Comparison of ENCODE assay signal across 8 cellular contexts in the genomic region with DNA sequence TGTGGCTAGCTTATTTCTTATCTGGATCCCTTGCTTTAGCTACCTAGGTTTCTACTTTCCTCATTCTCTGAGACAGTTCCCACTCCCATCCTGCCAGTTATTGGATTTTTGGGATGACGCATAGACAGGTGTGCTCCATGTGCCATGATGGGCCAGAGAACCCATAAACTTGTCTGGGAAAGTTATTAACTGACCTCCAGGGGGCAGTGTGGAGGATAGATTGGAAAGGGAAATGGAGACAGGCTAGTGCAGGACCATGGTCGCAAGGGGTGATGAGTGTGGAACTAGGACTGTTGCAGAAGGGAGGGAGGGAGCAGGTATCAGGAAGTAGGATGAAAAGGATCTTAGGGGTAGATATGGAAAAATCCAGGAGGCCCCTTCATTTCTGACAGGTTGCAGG.
DNase-seq lines count a peak whose midpoint lies in the region; ATAC-seq and TF ChIP-seq lines count a peak whose summit lies in the region.

No MANE protein-coding gene starts in this region.

- TF ChIP-seq CTCF in RWPE2 (IDR thresholded peaks at IDR 0.05; ENCODE audit: poor library complexity, severe bottlenecking) (peak; percentile 47), fibroblast of mammary gland (conservative IDR thresholded peaks at IDR 0.05; ENCODE audit: control insufficient read depth, insufficient read depth, low read depth, low read length) (peak; percentile 54), gastrocnemius medialis (IDR thresholded peaks at IDR 0.05 in 4 of 5, conservative IDR thresholded peaks at IDR 0.05 in 1 of 5) (peak in 4 of 5 experiments; percentile 46 to 59 (median 56)), stomach (IDR thresholded peaks at IDR 0.05) (peak in 2 of 7 experiments; percentile 15 to 35)

- in situ Hi-C loops in gastrocnemius medialis (cut with MboI; ENCODE audit: low sequenced_read_pairs in 4 of 4), result loop anchor here in 2 of 4 donors (10.0 kb wide), 1 partner anchor 189 kb away; no protein-coding TSS in a partner anchor

- H3K4me1 ChIP-seq in RWPE2 (ENCODE audit: insufficient read depth, poor library complexity, severe bottlenecking), result no peaks in the 10 kb centered on the region
- no peaks in the 10 kb centered on the region for H3K4me1 ChIP-seq in gastrocnemius medialis
- H3K4me1 ChIP-seq in stomach, result no peaks in the 10 kb centered on the region

- peak; percentile 55; the same call in 1 of the 3 replicates for ATAC-seq in RWPE2 (ENCODE audit: low read depth)
- ATAC-seq in gastrocnemius medialis, result peak; percentile 51 to 62
- ATAC-seq in GM18870 (IDR thresholded peaks at IDR 0.05; ENCODE audit: unreplicated experiment), result no peak

- no peak overlapping the region for H3K27ac ChIP-seq in RWPE2 (ENCODE audit: poor library complexity, severe bottlenecking)
- no peak overlapping the region for H3K27ac ChIP-seq in gastrocnemius medialis
- H3K27ac ChIP-seq in stomach, result no peak overlapping the region

- H3K9me3 ChIP-seq in RWPE2 (ENCODE audit: severe bottlenecking), result no peaks in the 10 kb centered on the region
- no peaks in the 10 kb centered on the region for H3K9me3 ChIP-seq in gastrocnemius medialis
- H3K9me3 ChIP-seq in stomach, result no peaks in the 10 kb centered on the region

- no peaks in the 10 kb centered on the region for H3K27me3 ChIP-seq in RWPE2 (ENCODE audit: insufficient read depth, poor library complexity, severe bottlenecking)
- no peaks in the 10 kb centered on the region for H3K27me3 ChIP-seq in gastrocnemius medialis
- no peaks in the 10 kb centered on the region for H3K27me3 ChIP-seq in stomach

- TF ChIP-seq POLR2A in gastrocnemius medialis (IDR thresholded peaks at IDR 0.05) (no peak), stomach (IDR thresholded peaks at IDR 0.05) (no peak)

- H3K4me3 ChIP-seq in RWPE2 (ENCODE audit: severe bottlenecking) (no peak overlapping the region), fibroblast of mammary gland (ENCODE audit: control insufficient read depth, low read depth, low read length) (no peak overlapping the region), gastrocnemius medialis (no peak overlapping the region), stomach (no peak overlapping the region)

- WGBS in stomach, 5 donors, result 35 to 60% (median 48%) methylated on average over 2 of the region's 2 CpGs

- intact Hi-C loops in gastrocnemius medialis (cut with DNase I; ENCODE audit: low total_unique reads), result loop anchor here (5.0 to 10.0 kb wide), 2 partner anchors 89 to 191 kb away; no protein-coding TSS in a partner anchor
- intact Hi-C loops in stomach (cut with DNase I; ENCODE audit: low total_unique reads), result no loop called here

- no peak for TF ChIP-seq EP300 in stomach (IDR thresholded peaks at IDR 0.05)

- H3K36me3 ChIP-seq in RWPE2 (ENCODE audit: low read depth), result no peaks in the 10 kb centered on the region
- no peaks in the 10 kb centered on the region for H3K36me3 ChIP-seq in gastrocnemius medialis
- H3K36me3 ChIP-seq in stomach, result no peaks in the 10 kb centered on the region

- peak; percentile 24 for DNase-seq in NCI-H510A treated with DMSO at 0.1 percent for 48 hours (lab: John Stamatoyannopoulos, UW)
- no peak for DNase-seq in NCI-H510A (lab: John Stamatoyannopoulos, UW)
- peak; percentile 44 for DNase-seq in HT-29 (ENCODE audit: low spot score)
- no peak for DNase-seq in RWPE2 (ENCODE audit: low spot score)
- DNase-seq in fibroblast of mammary gland (ENCODE audit: low read depth), result peak; percentile 42
- no peak for DNase-seq in gastrocnemius medialis
- no peak for DNase-seq in stomach

Comparison
In these comparisons a context has a peak if more than half of its experiments do, and no peak if none do; other contexts are left out.
1. DNase-seq: peak in NCI-H510A treated with DMSO at 0.1 percent for 48 hours (single experiment), HT-29 (single experiment) and fibroblast of mammary gland (single experiment); none in NCI-H510A (single experiment), RWPE2 (single experiment), gastrocnemius medialis (0 of 2) and stomach (single experiment).